In the genomic region with DNA sequence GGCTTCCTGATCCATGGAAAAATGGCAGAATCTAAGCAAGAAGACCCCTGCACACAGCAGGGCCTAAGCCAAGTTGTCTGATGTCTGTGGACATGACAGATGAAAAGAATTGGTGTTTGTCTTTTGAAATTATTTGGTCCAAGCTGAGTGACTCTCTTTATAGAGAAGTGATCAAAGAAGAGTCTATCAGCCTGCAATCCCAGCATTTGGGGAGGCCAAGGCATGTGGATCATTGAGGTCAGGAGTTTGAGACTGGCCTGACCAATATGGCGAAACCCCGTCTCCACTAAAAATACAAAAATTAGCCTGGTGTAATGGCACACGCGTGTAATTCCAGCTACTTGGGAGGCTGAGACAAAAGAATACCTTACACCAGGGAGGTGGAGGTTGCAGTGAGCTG, we compare ENCODE assay signal across 21 cellular contexts.
A peak's percentile ranks its signal among the peaks of the same experiment; 100 is the strongest.
DNase-seq lines count a peak whose midpoint lies in the region; ATAC-seq and TF ChIP-seq lines count a peak whose summit lies in the region.
"Had no signal": no experiment of that assay in that cellular context is flagged by ENCODE, and none has a peak within 500 bp of the region (broad histone marks: within the 10 kb centered on the region; RNA-seq: fewer than 3 reads in every experiment).

No MANE protein-coding gene starts in this region.

- no peaks in the 10 kb centered on the region for H3K4me1 ChIP-seq in right atrium auricular region
- no peaks in the 10 kb centered on the region for H3K4me1 ChIP-seq in CD4-positive, alpha-beta memory T cell (ENCODE audit: insufficient read depth, low read length)
- H3K4me1 ChIP-seq: BLaER1 had no signal

- no peaks in the 10 kb centered on the region for H3K4me1 Mint-ChIP-seq in osteocyte (ENCODE audit: unreplicated experiment)
- H3K4me1 Mint-ChIP-seq in CD4-positive, alpha-beta memory T cell: no peaks in the 10 kb centered on the region
- H3K4me1 Mint-ChIP-seq: B cell; CD4-positive, CD25-positive, alpha-beta regulatory T cell had no signal

- H3K4me3 ChIP-seq in right atrium auricular region: no peak overlapping the region
- H3K4me3 ChIP-seq in CD4-positive, alpha-beta memory T cell (ENCODE audit: low read length in 2 of 2): no peak overlapping the region
- H3K4me3 ChIP-seq: BLaER1, GM12878, GM23248 had no signal

- DNase-seq in right atrium auricular region (ENCODE audit: low spot score) (peak; percentile 32), left cardiac atrium (no peak), osteocyte (ENCODE audit: extremely low spot score, unreplicated experiment) (peak; percentile 32), ureter (ENCODE audit: low spot score) (peak; percentile 4), NCI-H1436 treated with DMSO at 0.1 percent for 48 hours (lab: John Stamatoyannopoulos, UW) (no peak), NCI-H446 treated with DMSO at 0.1 percent for 48 hours (lab: John Stamatoyannopoulos, UW) (no peak)
- no peak for DNase-seq in CD4-positive, alpha-beta memory T cell
- DNase-seq: CD4-positive, CD25-positive, alpha-beta regulatory T cell; CD8-positive, alpha-beta memory T cell; DMS 273 treated with DMSO at 0.1 percent for 48 hours; DMS79; EL; GDM1; GM23248; H9 had no signal

- no peak overlapping the region for H3K27ac Mint-ChIP-seq in osteocyte (ENCODE audit: unreplicated experiment)
- H3K27ac Mint-ChIP-seq in CD4-positive, alpha-beta memory T cell: no peak overlapping the region
- H3K27ac Mint-ChIP-seq: B cell; CD4-positive, CD25-positive, alpha-beta regulatory T cell; CD8-positive, alpha-beta memory T cell; H9 had no signal

- no peaks in the 10 kb centered on the region for H3K36me3 ChIP-seq in right atrium auricular region
- no peaks in the 10 kb centered on the region for H3K36me3 ChIP-seq in CD4-positive, alpha-beta memory T cell (ENCODE audit: insufficient read depth, low read length)
- H3K36me3 ChIP-seq: BLaER1 had no signal

- intact Hi-C loops in left cardiac atrium (cut with DNase I): no loop called here
- intact Hi-C loops in CD4-positive, alpha-beta memory T cell (cut with micrococcal nuclease): no loop called here

- H3K27me3 Mint-ChIP-seq in osteocyte (ENCODE audit: unreplicated experiment): peaks cover 15% of the 10 kb centered on the region
- peaks cover 24 to 32% of the 10 kb centered on the region in 2 donors for H3K27me3 Mint-ChIP-seq in CD4-positive, alpha-beta memory T cell

- POLR2A ChIA-PET in CD4-positive, alpha-beta memory T cell (lab: Charles Lee; ENCODE audit: partially characterized antibody): no interaction called here

- no peaks in the 10 kb centered on the region for H3K27me3 ChIP-seq in right atrium auricular region
- H3K27me3 ChIP-seq in CD4-positive, alpha-beta memory T cell (ENCODE audit: insufficient read depth, low read length): no peaks in the 10 kb centered on the region
- H3K27me3 ChIP-seq: BLaER1 had no signal

- TF ChIP-seq CTCF in right atrium auricular region (IDR thresholded peaks at IDR 0.05) (no peak), osteocyte (IDR thresholded peaks at IDR 0.05) (no peak)

- CTCF ChIA-PET in CD4-positive, alpha-beta memory T cell (lab: Charles Lee; ENCODE audit: partially characterized antibody): no interaction called here

- no peak for ATAC-seq in left cardiac atrium
- ATAC-seq: GM12878, HCT116 had no signal

- H3K36me3 Mint-ChIP-seq in osteocyte (ENCODE audit: unreplicated experiment): no peaks in the 10 kb centered on the region
- no peaks in the 10 kb centered on the region for H3K36me3 Mint-ChIP-seq in CD4-positive, alpha-beta memory T cell
- H3K36me3 Mint-ChIP-seq: CD4-positive, CD25-positive, alpha-beta regulatory T cell; CD8-positive, alpha-beta memory T cell had no signal

- peaks cover 4% of the 10 kb centered on the region for H3K9me3 Mint-ChIP-seq in osteocyte (ENCODE audit: unreplicated experiment)
- H3K9me3 Mint-ChIP-seq in CD4-positive, alpha-beta memory T cell: peaks cover 5 to 25% (median 13%) of the 10 kb centered on the region in 8 donors

- no peak overlapping the region for H3K4me3 Mint-ChIP-seq in osteocyte (ENCODE audit: unreplicated experiment)
- no peak overlapping the region for H3K4me3 Mint-ChIP-seq in CD4-positive, alpha-beta memory T cell
- H3K4me3 Mint-ChIP-seq: B cell; CD4-positive, CD25-positive, alpha-beta regulatory T cell; CD8-positive, alpha-beta memory T cell; H9 had no signal

- H3K9me3 ChIP-seq in right atrium auricular region: peaks cover 0 to 10% of the 10 kb centered on the region in 2 donors
- no peaks in the 10 kb centered on the region for H3K9me3 ChIP-seq in CD4-positive, alpha-beta memory T cell (ENCODE audit: control insufficient read depth in 1 of 2, low read length in 2 of 2)

- H3K27ac ChIP-seq in right atrium auricular region: no peak overlapping the region
- no peak overlapping the region for H3K27ac ChIP-seq in CD4-positive, alpha-beta memory T cell (ENCODE audit: low read depth, low read length)
- H3K27ac ChIP-seq: 22Rv1, BLaER1, C4-2B, GM23248 had no signal

Comparison
In these comparisons a context has a peak if more than half of its experiments do, and no peak if none do; other contexts are left out.
1. DNase-seq: peak in right atrium auricular region (single experiment), osteocyte (single experiment) and ureter (single experiment); none in left cardiac atrium (single experiment), NCI-H1436 treated with DMSO at 0.1 percent for 48 hours (single experiment), NCI-H446 treated with DMSO at 0.1 percent for 48 hours (single experiment) and CD4-positive, alpha-beta memory T cell (0 of 5).